Comparison of ENCODE assay signal across 25 cellular contexts in the genomic region with DNA sequence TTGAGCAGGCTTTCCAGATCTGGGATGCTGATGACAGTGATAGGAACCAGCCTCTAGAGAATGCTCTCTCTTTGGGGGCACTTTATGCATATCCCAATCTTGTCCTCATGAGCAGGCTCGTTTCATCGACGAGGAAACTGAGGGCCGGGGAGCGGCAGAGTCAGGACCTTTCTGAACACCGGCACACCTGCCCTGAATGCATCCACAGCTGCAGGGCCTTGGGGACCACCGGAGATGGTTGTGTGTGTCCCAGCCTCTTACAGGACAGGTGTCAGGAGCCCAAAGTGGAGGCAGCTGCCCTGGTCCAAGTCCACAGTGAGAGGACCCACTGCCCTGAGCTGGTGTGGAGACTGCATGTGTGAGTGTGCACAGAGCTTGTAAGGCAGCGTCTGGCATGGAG. TPM values are rescaled to one million over a fixed set of nuclear protein-coding genes. Genes with fewer than 3 reads are reported as not detected.
"Had no signal": no experiment of that assay in that cellular context is flagged by ENCODE, and none has a peak within 500 bp of the region (broad histone marks: within the 10 kb centered on the region; RNA-seq: fewer than 3 reads in every experiment).

No MANE protein-coding gene starts in this region.

- H3K9me3 ChIP-seq: thyroid gland had no signal

- H3K4me3 Mint-ChIP-seq: activated CD4-positive, alpha-beta T cell treated with anti-CD3 and anti-CD28 coated beads, Interleukin-2, amount 10 ng/mL, durations not matched to agents 7 days and 5 days; activated CD8-positive, alpha-beta T cell treated with anti-CD3 and anti-CD28 coated beads, Interleukin-2, amount 10 ng/mL, durations not matched to agents 7 days and 5 days; activated naive CD8-positive, alpha-beta T cell treated with anti-CD3 and anti-CD28 coated beads, Interleukin-2, amount 50 U/mL, for 24 hours; dendritic cell treated with granulocyte-macrophage colony-stimulating factor and Interleukin-4, amounts not matched to agents 40 ng/mL and 50 ng/mL, for 4 days; nephron progenitor cell had no signal

- H3K4me3 ChIP-seq: cardiac muscle cell, SK-N-MC, thyroid gland had no signal

- H3K4me1 ChIP-seq: foreskin keratinocyte had no signal

- ATAC-seq: activated CD4-positive, CD25-positive, alpha-beta regulatory T cell treated with anti-CD3 and anti-CD28 coated beads, Interleukin-2, amount 50 U/mL, for 24 hours; activated CD8-positive, alpha-beta T cell treated with anti-CD3 and anti-CD28 coated beads, Interleukin-2, amount 10 ng/mL, durations not matched to agents 7 days and 5 days; activated naive CD8-positive, alpha-beta T cell treated with anti-CD3 and anti-CD28 coated beads, Interleukin-2, amount 50 U/mL, for 24 hours; foreskin keratinocyte; left ventricle myocardium superior; stimulated activated naive CD8-positive, alpha-beta T cell treated with anti-CD3 and anti-CD28 coated beads, Interleukin-15, Interleukin-2, amounts not matched to agents 100 U/mL and 50 U/mL, for 24 hours had no signal

- H3K36me3 ChIP-seq: cardiac muscle cell, thyroid gland had no signal

- DNase-seq: activated CD4-positive, alpha-beta T cell treated with anti-CD3 and anti-CD28 coated beads, Interleukin-2, amount 10 ng/mL, durations not matched to agents 7 days and 5 days; activated CD8-positive, alpha-beta T cell treated with anti-CD3 and anti-CD28 coated beads, Interleukin-2, amount 10 ng/mL, durations not matched to agents 7 days and 5 days; activated naive CD4-positive, alpha-beta T cell treated with anti-CD3 and anti-CD28 coated beads, Interleukin-2, amount 50 U/mL, for 16 hours; activated naive CD8-positive, alpha-beta T cell treated with anti-CD3 and anti-CD28 coated beads, Interleukin-2, amount 50 U/mL, for 24 hours; effector CD8-positive, alpha-beta T cell; foreskin keratinocyte; kidney glomerular epithelial cell; left ventricle myocardium superior; mammary epithelial cell; midbrain; nephron progenitor cell; occipital lobe; retina; stimulated activated CD4-positive, alpha-beta T cell treated with anti-CD3 and anti-CD28 coated beads, Interleukin-4, amount 100 ng/mL, for 24 hours; stimulated activated naive CD8-positive, alpha-beta T cell treated with anti-CD3 and anti-CD28 coated beads, Interleukin-15, Interleukin-2, amounts not matched to agents 100 U/mL and 50 U/mL, for 24 hours; substantia nigra; SW 1271; T-helper 2 cell; thyroid gland had no signal

- H3K4me1 Mint-ChIP-seq: activated CD4-positive, alpha-beta T cell treated with anti-CD3 and anti-CD28 coated beads, Interleukin-2, amount 10 ng/mL, durations not matched to agents 7 days and 5 days; activated naive CD8-positive, alpha-beta T cell treated with anti-CD3 and anti-CD28 coated beads, Interleukin-2, amount 50 U/mL, for 24 hours had no signal

- H3K27ac ChIP-seq: cardiac muscle cell, foreskin keratinocyte, SK-N-MC, thyroid gland, VCaP had no signal

- H3K9me3 Mint-ChIP-seq: activated CD4-positive, alpha-beta T cell treated with anti-CD3 and anti-CD28 coated beads, Interleukin-2, amount 10 ng/mL, durations not matched to agents 7 days and 5 days; activated naive CD8-positive, alpha-beta T cell treated with anti-CD3 and anti-CD28 coated beads, Interleukin-2, amount 50 U/mL, for 24 hours; dendritic cell treated with granulocyte-macrophage colony-stimulating factor and Interleukin-4, amounts not matched to agents 40 ng/mL and 50 ng/mL, for 4 days had no signal

- H3K27me3 ChIP-seq: foreskin keratinocyte, thyroid gland had no signal

- H3K27ac Mint-ChIP-seq: activated CD4-positive, alpha-beta T cell treated with anti-CD3 and anti-CD28 coated beads, Interleukin-2, amount 10 ng/mL, durations not matched to agents 7 days and 5 days; activated CD8-positive, alpha-beta T cell treated with anti-CD3 and anti-CD28 coated beads, Interleukin-2, amount 10 ng/mL, durations not matched to agents 7 days and 5 days; activated naive CD8-positive, alpha-beta T cell treated with anti-CD3 and anti-CD28 coated beads, Interleukin-2, amount 50 U/mL, for 24 hours; dendritic cell treated with granulocyte-macrophage colony-stimulating factor and Interleukin-4, amounts not matched to agents 40 ng/mL and 50 ng/mL, for 4 days; nephron progenitor cell; progenitor cell of endocrine pancreas had no signal

RNA-seq across cellular contexts. Expression of a gene that starts 57.8 kb away (rescaled TPM):
- total RNA-seq: activated CD4-positive, alpha-beta T cell treated with anti-CD3 and anti-CD28 coated beads, Interleukin-2, amount 10 ng/mL, durations not matched to agents 7 days and 5 days; activated CD8-positive, alpha-beta T cell treated with anti-CD3 and anti-CD28 coated beads, Interleukin-2, amount 10 ng/mL, durations not matched to agents 7 days and 5 days had no signal
